ENCODE assay signal across 18 cellular contexts in the genomic region with DNA sequence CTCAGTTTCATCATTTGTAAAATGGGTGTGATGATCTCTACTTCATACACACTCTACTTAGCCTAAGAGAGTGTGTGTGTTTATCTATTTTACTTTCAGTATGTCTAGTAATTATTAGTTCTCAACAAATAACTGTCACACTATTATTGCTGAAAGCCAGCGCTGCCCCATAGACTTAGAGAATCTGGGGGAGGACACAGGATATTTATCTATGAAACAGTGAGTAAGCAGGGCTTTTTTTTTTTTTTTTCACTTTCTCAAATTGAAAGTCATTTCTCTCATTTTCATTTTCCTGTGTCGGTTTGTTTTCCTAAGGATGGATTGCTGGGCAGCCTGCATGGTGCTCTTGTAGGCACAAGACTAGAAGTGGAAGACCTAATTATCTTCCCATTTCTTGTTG.
"Had no signal": no experiment of that assay in that cellular context is flagged by ENCODE, and none has a peak within 500 bp of the region (broad histone marks: within the 10 kb centered on the region; RNA-seq: fewer than 3 reads in every experiment).

No MANE protein-coding gene starts in this region.

- H3K27ac Mint-ChIP-seq: immature natural killer cell had no signal

- H3K27ac ChIP-seq: dorsolateral prefrontal cortex, gastroesophageal sphincter, psoas muscle, sigmoid colon, skin epidermis had no signal

- H3K4me3 Mint-ChIP-seq: immature natural killer cell; natural killer cell treated with Interleukin-12 subunit alpha and Interleukin-12 subunit beta and Interleukin-15 and Interleukin-18, amount 100 ng/mL, for 72 hours had no signal

- ATAC-seq: gastroesophageal sphincter, left colon, left ventricle myocardium superior, psoas muscle had no signal

- H3K36me3 ChIP-seq: gastroesophageal sphincter, sigmoid colon had no signal

- H3K36me3 Mint-ChIP-seq: immature natural killer cell had no signal

- H3K9me3 ChIP-seq: gastroesophageal sphincter, psoas muscle, sigmoid colon had no signal

- H3K4me3 ChIP-seq: dorsolateral prefrontal cortex, gastroesophageal sphincter, lung, psoas muscle, sigmoid colon, skin epidermis had no signal

- H3K4me1 Mint-ChIP-seq: immature natural killer cell had no signal

- H3K4me1 ChIP-seq: gastroesophageal sphincter, psoas muscle, sigmoid colon had no signal

- H3K27me3 ChIP-seq: dorsolateral prefrontal cortex, gastroesophageal sphincter, sigmoid colon had no signal

- DNase-seq: cortex of kidney; dorsolateral prefrontal cortex; effector CD8-positive, alpha-beta T cell; foreskin fibroblast; immature natural killer cell; kidney; left colon; left ventricle myocardium superior; mesenchymal stem cell; midbrain; psoas muscle; sigmoid colon; stimulated activated naive CD4-positive, alpha-beta T cell treated with Interleukin-2 at 50 U/mL for 16 hours; trophoblast cell had no signal
